Comparison of ENCODE assay signal across 8 cellular contexts in genomic region chr9:34994429-34995287, GRCh38. TPM values are rescaled to one million over a fixed set of nuclear protein-coding genes. Genes with fewer than 3 reads are reported as not detected.
DNase-seq lines count a peak whose midpoint lies in the region; ATAC-seq and TF ChIP-seq lines count a peak whose summit lies in the region.

No MANE protein-coding gene starts in this region.

- TF ChIP-seq EP300 in upper lobe of left lung (IDR thresholded peaks at IDR 0.05): no peak

- peak overlapping the region; percentile 0 for H3K4me3 Mint-ChIP-seq in stimulated activated naive CD8-positive, alpha-beta T cell treated with anti-CD3 and anti-CD28 coated beads, Interleukin-15, Interleukin-2, amounts not matched to agents 100 ng/mL and 50 ng/mL, for 24 hours
- H3K4me3 Mint-ChIP-seq in stimulated activated naive CD8-positive, alpha-beta T cell treated with anti-CD3 and anti-CD28 coated beads, Interleukin-15, amount 100 ng/mL, for 72 hours: no peak overlapping the region

- H3K27me3 ChIP-seq in breast epithelium: no peaks in the 10 kb centered on the region
- no peaks in the 10 kb centered on the region for H3K27me3 ChIP-seq in liver (ENCODE audit: control insufficient read depth in 4 of 4, insufficient read depth in 4 of 4, low read length in 3 of 4)
- no peaks in the 10 kb centered on the region for H3K27me3 ChIP-seq in upper lobe of left lung

- intact Hi-C loops in breast epithelium (cut with DNase I; ENCODE audit: low total_unique reads): no loop called here

- H3K4me1 Mint-ChIP-seq in stimulated activated naive CD8-positive, alpha-beta T cell treated with anti-CD3 and anti-CD28 coated beads, Interleukin-15, Interleukin-2, amounts not matched to agents 100 ng/mL and 50 ng/mL, for 24 hours (ENCODE audit: low read depth): peaks cover 61% of the 10 kb centered on the region
- H3K4me1 Mint-ChIP-seq in stimulated activated naive CD8-positive, alpha-beta T cell treated with anti-CD3 and anti-CD28 coated beads, Interleukin-15, amount 100 ng/mL, for 72 hours: peaks cover 77% of the 10 kb centered on the region

- H3K9ac ChIP-seq in liver (ENCODE audit: low read depth in 1 of 2, low read length in 2 of 2): no peak overlapping the region

- no peaks in the 10 kb centered on the region for H3K36me3 ChIP-seq in breast epithelium
- no peaks in the 10 kb centered on the region for H3K36me3 ChIP-seq in liver (ENCODE audit: control insufficient read depth in 4 of 4, insufficient read depth in 3 of 4, low read depth in 1 of 4, low read length in 3 of 4)
- H3K36me3 ChIP-seq in upper lobe of left lung: peaks cover 0 to 16% (median 8%) of the 10 kb centered on the region in 4 donors

- H3K9me3 ChIP-seq in breast epithelium (no peaks in the 10 kb centered on the region), liver (ENCODE audit: control insufficient read depth in 4 of 4, low read length in 3 of 4) (no peaks in the 10 kb centered on the region), upper lobe of left lung (no peaks in the 10 kb centered on the region)

- H3K27ac ChIP-seq in breast epithelium (peak overlapping the region; percentile 78 to 95), liver (ENCODE audit: low read depth in 1 of 2, low read length in 2 of 2) (peak overlapping the region; percentile 32 to 42), upper lobe of left lung (peak overlapping the region; percentile 48 to 90 (median 78))

- H3K9me3 Mint-ChIP-seq in stimulated activated naive CD8-positive, alpha-beta T cell treated with anti-CD3 and anti-CD28 coated beads, Interleukin-15, Interleukin-2, amounts not matched to agents 100 ng/mL and 50 ng/mL, for 24 hours: no peaks in the 10 kb centered on the region
- no peaks in the 10 kb centered on the region for H3K9me3 Mint-ChIP-seq in stimulated activated naive CD8-positive, alpha-beta T cell treated with anti-CD3 and anti-CD28 coated beads, Interleukin-15, amount 100 ng/mL, for 72 hours

- peak; percentile 45 to 69 for TF ChIP-seq RAD21 in liver (IDR thresholded peaks at IDR 0.05)

- no peaks in the 10 kb centered on the region for H3K27me3 Mint-ChIP-seq in stimulated activated naive CD8-positive, alpha-beta T cell treated with anti-CD3 and anti-CD28 coated beads, Interleukin-15, Interleukin-2, amounts not matched to agents 100 ng/mL and 50 ng/mL, for 24 hours
- no peaks in the 10 kb centered on the region for H3K27me3 Mint-ChIP-seq in stimulated activated naive CD8-positive, alpha-beta T cell treated with anti-CD3 and anti-CD28 coated beads, Interleukin-15, amount 100 ng/mL, for 72 hours

- ATAC-seq in stimulated activated naive CD8-positive, alpha-beta T cell treated with anti-CD3 and anti-CD28 coated beads, Interleukin-15, amount 100 ng/mL, for 72 hours: no peak
- ATAC-seq in upper lobe of left lung (ENCODE audit: low FRiP score in 2 of 2) (no peak), HG02981 (IDR thresholded peaks at IDR 0.05; ENCODE audit: unreplicated experiment) (no peak)

- peaks cover 0 to 3% of the 10 kb centered on the region in 2 donors for H3K4me1 ChIP-seq in breast epithelium
- peaks cover 13 to 30% (median 18%) of the 10 kb centered on the region in 4 donors for H3K4me1 ChIP-seq in liver (ENCODE audit: control insufficient read depth in 4 of 4, insufficient read depth in 4 of 4, low read length in 3 of 4)
- peaks cover 32 to 61% (median 41%) of the 10 kb centered on the region in 4 donors for H3K4me1 ChIP-seq in upper lobe of left lung

- H3K4me3 ChIP-seq in breast epithelium (no peak overlapping the region), liver (ENCODE audit: low read depth in 1 of 3, low read length in 3 of 3) (no peak overlapping the region), upper lobe of left lung (no peak overlapping the region)

- 74% methylated on average over 7 of the region's 7 CpGs for WGBS in liver
- 54 to 58% methylated on average over 7 of the region's 7 CpGs for WGBS in upper lobe of left lung, 2 donors

- peak in 2 of 3 donors; percentile 44 to 48 for TF ChIP-seq CTCF in breast epithelium (IDR thresholded peaks at IDR 0.05)
- peak; percentile 37 for TF ChIP-seq CTCF in liver (IDR thresholded peaks at IDR 0.05; ENCODE audit: low read depth, low read length, missing input control)
- peak; percentile 24 to 52 (median 37) for TF ChIP-seq CTCF in upper lobe of left lung (IDR thresholded peaks at IDR 0.05)

- H3K36me3 Mint-ChIP-seq in stimulated activated naive CD8-positive, alpha-beta T cell treated with anti-CD3 and anti-CD28 coated beads, Interleukin-15, Interleukin-2, amounts not matched to agents 100 ng/mL and 50 ng/mL, for 24 hours (ENCODE audit: low read depth): peaks cover 20% of the 10 kb centered on the region

- TF ChIP-seq POLR2A in breast epithelium (IDR thresholded peaks at IDR 0.05) (no peak), upper lobe of left lung (IDR thresholded peaks at IDR 0.05) (no peak)

- no peak for DNase-seq in stimulated activated naive CD8-positive, alpha-beta T cell treated with anti-CD3 and anti-CD28 coated beads, Interleukin-15, amount 100 ng/mL, for 72 hours
- DNase-seq in NCI-H2196 (lab: John Stamatoyannopoulos, UW; ENCODE audit: unreplicated experiment) (peak; percentile 38), breast epithelium (ENCODE audit: low spot score in 2 of 2) (no peak), upper lobe of left lung (no peak)
- no peak for DNase-seq in activated CD4-positive, CD25-positive, alpha-beta regulatory T cell (lab: John Stamatoyannopoulos, UW)

- peak overlapping the region; percentile 91 for H3K27ac Mint-ChIP-seq in stimulated activated naive CD8-positive, alpha-beta T cell treated with anti-CD3 and anti-CD28 coated beads, Interleukin-15, Interleukin-2, amounts not matched to agents 100 ng/mL and 50 ng/mL, for 24 hours
- H3K27ac Mint-ChIP-seq in stimulated activated naive CD8-positive, alpha-beta T cell treated with anti-CD3 and anti-CD28 coated beads, Interleukin-15, amount 100 ng/mL, for 72 hours: peak overlapping the region in 1 of 2 donors; percentile 28

TF ChIP-seq in liver, 16 proteins besides CTCF, POLR2A, EP300 and RAD21:
- TF ChIP-seq SP1 (IDR thresholded peaks at IDR 0.05): no peak
- TF ChIP-seq, protein P1, sequence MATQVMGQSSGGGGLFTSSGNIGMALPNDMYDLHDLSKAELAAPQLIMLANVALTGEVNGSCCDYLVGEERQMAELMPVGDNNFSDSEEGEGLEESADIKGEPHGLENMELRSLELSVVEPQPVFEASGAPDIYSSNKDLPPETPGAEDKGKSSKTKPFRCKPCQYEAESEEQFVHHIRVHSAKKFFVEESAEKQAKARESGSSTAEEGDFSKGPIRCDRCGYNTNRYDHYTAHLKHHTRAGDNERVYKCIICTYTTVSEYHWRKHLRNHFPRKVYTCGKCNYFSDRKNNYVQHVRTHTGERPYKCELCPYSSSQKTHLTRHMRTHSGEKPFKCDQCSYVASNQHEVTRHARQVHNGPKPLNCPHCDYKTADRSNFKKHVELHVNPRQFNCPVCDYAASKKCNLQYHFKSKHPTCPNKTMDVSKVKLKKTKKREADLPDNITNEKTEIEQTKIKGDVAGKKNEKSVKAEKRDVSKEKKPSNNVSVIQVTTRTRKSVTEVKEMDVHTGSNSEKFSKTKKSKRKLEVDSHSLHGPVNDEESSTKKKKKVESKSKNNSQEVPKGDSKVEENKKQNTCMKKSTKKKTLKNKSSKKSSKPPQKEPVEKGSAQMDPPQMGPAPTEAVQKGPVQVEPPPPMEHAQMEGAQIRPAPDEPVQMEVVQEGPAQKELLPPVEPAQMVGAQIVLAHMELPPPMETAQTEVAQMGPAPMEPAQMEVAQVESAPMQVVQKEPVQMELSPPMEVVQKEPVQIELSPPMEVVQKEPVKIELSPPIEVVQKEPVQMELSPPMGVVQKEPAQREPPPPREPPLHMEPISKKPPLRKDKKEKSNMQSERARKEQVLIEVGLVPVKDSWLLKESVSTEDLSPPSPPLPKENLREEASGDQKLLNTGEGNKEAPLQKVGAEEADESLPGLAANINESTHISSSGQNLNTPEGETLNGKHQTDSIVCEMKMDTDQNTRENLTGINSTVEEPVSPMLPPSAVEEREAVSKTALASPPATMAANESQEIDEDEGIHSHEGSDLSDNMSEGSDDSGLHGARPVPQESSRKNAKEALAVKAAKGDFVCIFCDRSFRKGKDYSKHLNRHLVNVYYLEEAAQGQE (IDR thresholded peaks at IDR 0.05): no peak

RNA-seq across cellular contexts. Expression of gene DNAJB5, which starts 5.1 kb away (rescaled TPM):
- total RNA-seq in breast epithelium: 1 to 10 TPM; 5.4 to 9.0 (median 6.9) TPM
- total RNA-seq in liver: 1 to 10 TPM; 1.4 to 2.1 TPM
- 1 to 10 TPM in 1 of 2 donors, under 1 TPM in 1; 0.76 to 2.3 TPM for polyA plus RNA-seq in liver
- total RNA-seq in upper lobe of left lung: 1 to 10 TPM; 4.6 to 7.9 (median 6.0) TPM

RNA-seq across cellular contexts. Expression of gene PHF24, which starts 36.6 kb away (rescaled TPM):
- total RNA-seq in breast epithelium: 1 to 10 TPM in 1 of 3 donors, under 1 TPM in 2; 0.15 to 1.1 (median 0.33) TPM
- under 1 TPM; 0.05 to 0.17 TPM for total RNA-seq in liver
- polyA plus RNA-seq in liver: under 1 TPM; 0.01 to 0.03 TPM
- total RNA-seq in upper lobe of left lung: under 1 TPM in 4 of 6 donors, not detected in 2; 0.10 to 0.74 (median 0.49) TPM
